ENCODE assay signal across 11 cellular contexts in the genomic region with DNA sequence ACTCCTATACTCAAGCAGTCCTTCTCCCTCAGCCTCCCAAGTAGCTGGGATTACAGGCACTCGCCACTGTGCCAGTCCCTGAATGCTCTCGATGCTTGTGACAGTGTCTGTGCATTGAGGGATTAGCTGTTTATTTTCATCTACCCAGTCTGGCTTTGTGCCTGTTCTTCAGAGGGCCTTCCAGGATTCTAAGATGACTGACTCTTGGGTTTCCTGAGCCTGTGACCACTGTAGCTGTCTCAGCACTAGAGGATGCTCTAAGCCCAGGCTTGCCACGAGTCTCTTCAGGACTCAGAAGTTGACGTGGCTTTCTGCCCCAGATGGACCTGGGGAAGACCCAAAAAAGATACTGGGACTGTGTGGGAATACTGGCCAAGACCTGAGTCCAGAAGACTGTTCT.
A peak's percentile ranks its signal among the peaks of the same experiment; 100 is the strongest.
DNase-seq lines count a peak whose midpoint lies in the region; ATAC-seq and TF ChIP-seq lines count a peak whose summit lies in the region.
"Had no signal": no experiment of that assay in that cellular context is flagged by ENCODE, and none has a peak within 500 bp of the region (broad histone marks: within the 10 kb centered on the region; RNA-seq: fewer than 3 reads in every experiment).

No MANE protein-coding gene starts in this region.

- no peak for TF ChIP-seq EP300 in upper lobe of left lung (IDR thresholded peaks at IDR 0.05)

- H3K27ac Mint-ChIP-seq in activated T-cell treated with anti-CD3 and anti-CD28 coated beads, Interleukin-2, amount 50 U/mL, for 72 hours, result no peak overlapping the region
- no peak overlapping the region for H3K27ac Mint-ChIP-seq in glutamatergic neuron (ENCODE audit: unreplicated experiment)

- 71 to 74% methylated on average over 4 of the region's 4 CpGs for WGBS in upper lobe of left lung, 2 donors
- WGBS in lower leg skin, 2 donors, result 79 to 94% methylated on average over 4 of the region's 4 CpGs

- H3K27ac ChIP-seq in WERI-Rb-1 (no peak overlapping the region), left ventricle myocardium inferior (replicated peaks) (no peak overlapping the region), upper lobe of left lung (no peak overlapping the region)

- H3K27me3 ChIP-seq in WERI-Rb-1 (ENCODE audit: insufficient read depth, low read depth, severe bottlenecking) (no peaks in the 10 kb centered on the region), left ventricle myocardium inferior (ENCODE audit: low read depth) (no peaks in the 10 kb centered on the region), upper lobe of left lung (no peaks in the 10 kb centered on the region)

- H3K36me3 ChIP-seq in WERI-Rb-1 (peaks cover 5% of the 10 kb centered on the region), left ventricle myocardium inferior (peaks cover 7% of the 10 kb centered on the region), upper lobe of left lung (no peaks in the 10 kb centered on the region)

- no peak for DNase-seq in activated T-cell treated with anti-CD3 and anti-CD28 coated beads, Interleukin-2, amount 50 U/mL, for 72 hours
- DNase-seq in activated T-cell treated with anti-CD3 and anti-CD28 coated beads for 4 hours (no peak), WERI-Rb-1 (peak; percentile 24), left ventricle myocardium inferior (no peak), upper lobe of left lung (no peak), GM03348 (ENCODE audit: low spot score) (no peak), lower leg skin (ENCODE audit: low spot score in 2 of 2) (no peak), glutamatergic neuron (no peak)
- DNase-seq: activated effector memory CD4-positive, alpha-beta T cell treated with anti-CD3 and anti-CD28 coated beads, Interleukin-2, amount 50 U/mL, for 16 hours; T1000; trophoblast cell had no signal

- H3K27me3 Mint-ChIP-seq in activated T-cell treated with anti-CD3 and anti-CD28 coated beads, Interleukin-2, amount 50 U/mL, for 72 hours (ENCODE audit: low read depth), result no peaks in the 10 kb centered on the region
- no peaks in the 10 kb centered on the region for H3K27me3 Mint-ChIP-seq in glutamatergic neuron (ENCODE audit: unreplicated experiment)

- H3K4me1 Mint-ChIP-seq in activated T-cell treated with anti-CD3 and anti-CD28 coated beads, Interleukin-2, amount 50 U/mL, for 72 hours (ENCODE audit: low read depth), result no peaks in the 10 kb centered on the region
- H3K4me1 Mint-ChIP-seq in glutamatergic neuron (ENCODE audit: low read depth, unreplicated experiment), result peaks cover 7% of the 10 kb centered on the region

- no peak overlapping the region for H3K4me3 Mint-ChIP-seq in activated T-cell treated with anti-CD3 and anti-CD28 coated beads, Interleukin-2, amount 50 U/mL, for 72 hours
- no peak overlapping the region for H3K4me3 Mint-ChIP-seq in glutamatergic neuron (ENCODE audit: unreplicated experiment)

- H3K9me3 ChIP-seq in WERI-Rb-1 (ENCODE audit: severe bottlenecking), result no peaks in the 10 kb centered on the region
- no peaks in the 10 kb centered on the region for H3K9me3 ChIP-seq in left ventricle myocardium inferior (replicated peaks)
- no peaks in the 10 kb centered on the region for H3K9me3 ChIP-seq in upper lobe of left lung

- TF ChIP-seq POLR2A in upper lobe of left lung (IDR thresholded peaks at IDR 0.05), result no peak
- TF ChIP-seq POLR2A in lower leg skin (IDR thresholded peaks at IDR 0.05), result no peak

- no peaks in the 10 kb centered on the region for H3K9me3 Mint-ChIP-seq in activated T-cell treated with anti-CD3 and anti-CD28 coated beads, Interleukin-2, amount 50 U/mL, for 72 hours
- H3K9me3 Mint-ChIP-seq in glutamatergic neuron (ENCODE audit: unreplicated experiment), result peaks cover 6% of the 10 kb centered on the region

- intact Hi-C loops in left ventricle myocardium inferior (cut with micrococcal nuclease), result no loop called here
- intact Hi-C loops in lower leg skin (cut with DNase I; ENCODE audit: low total_unique reads), result no loop called here

- peak; percentile 27 to 35 for ATAC-seq in activated T-cell treated with anti-CD3 and anti-CD28 coated beads, Interleukin-2, amount 50 U/mL, for 72 hours (replicated peaks in 1 of 2)
- ATAC-seq in upper lobe of left lung (ENCODE audit: low FRiP score in 2 of 2), result peak; percentile 16 to 22

- H3K4me3 ChIP-seq in WERI-Rb-1 (ENCODE audit: low read depth, low read length), result no peak overlapping the region
- no peak overlapping the region for H3K4me3 ChIP-seq in left ventricle myocardium inferior
- H3K4me3 ChIP-seq in upper lobe of left lung, result no peak overlapping the region
- no peak overlapping the region for H3K4me3 ChIP-seq in lower leg skin (ENCODE audit: low read depth, poor library complexity, severe bottlenecking)

- peaks cover 0 to 3% of the 10 kb centered on the region in 2 donors for H3K36me3 Mint-ChIP-seq in activated T-cell treated with anti-CD3 and anti-CD28 coated beads, Interleukin-2, amount 50 U/mL, for 72 hours (ENCODE audit: insufficient read depth in 2 of 2)
- no peaks in the 10 kb centered on the region for H3K36me3 Mint-ChIP-seq in glutamatergic neuron (ENCODE audit: unreplicated experiment)

- TF ChIP-seq CTCF in WERI-Rb-1 (IDR thresholded peaks at IDR 0.05; ENCODE audit: low read depth, low read length), result peak; percentile 50
- TF ChIP-seq CTCF in left ventricle myocardium inferior (IDR thresholded peaks at IDR 0.05; ENCODE audit: borderline replicate concordance), result peak; percentile 31
- TF ChIP-seq CTCF in upper lobe of left lung (IDR thresholded peaks at IDR 0.05), result no peak
- TF ChIP-seq CTCF in lower leg skin (IDR thresholded peaks at IDR 0.05), result no peak
- no peak for TF ChIP-seq CTCF in glutamatergic neuron (IDR thresholded peaks at IDR 0.05; ENCODE audit: partially characterized antibody, unreplicated experiment)

- H3K4me1 ChIP-seq in left ventricle myocardium inferior (peaks cover 28% of the 10 kb centered on the region), upper lobe of left lung (no peaks in the 10 kb centered on the region)

Comparison
In these comparisons a context has a peak if more than half of its experiments do, and no peak if none do; other contexts are left out.
1. CTCF ChIP-seq: peak in WERI-Rb-1 (single experiment) and left ventricle myocardium inferior (single experiment); none in upper lobe of left lung (0 of 6), lower leg skin (0 of 3) and glutamatergic neuron (single experiment).